Comparison of ENCODE assay signal across 7 cellular contexts in genomic region chr17:45132569-45133463, GRCh38. TPM values are rescaled to one million over a fixed set of nuclear protein-coding genes. Genes with fewer than 3 reads are reported as not detected.
A peak's percentile ranks its signal among the peaks of the same experiment; 100 is the strongest.
DNase-seq lines count a peak whose midpoint lies in the region; ATAC-seq and TF ChIP-seq lines count a peak whose summit lies in the region.

No MANE protein-coding gene starts in this region.

- peak overlapping the region; percentile 16 for H3K27ac Mint-ChIP-seq in activated naive CD8-positive, alpha-beta T cell

- DNase-seq in GM13976 (ENCODE audit: low spot score) (peak; percentile 96), SK-N-MC (ENCODE audit: low read depth, low spot score) (no peak), head of caudate nucleus (peak; percentile 50 to 91 (median 79)), osteoblast (ENCODE audit: insufficient read length, low spot score, missing footprints) (peak; percentile 99), upper lobe of left lung (peak; percentile 93 to 96)

- in situ Hi-C loops in GM13976 (cut with MboI; ENCODE audit: low sequenced_read_pairs, unreplicated experiment) = loop anchor here (10.0 kb wide), 1 partner anchor 62 kb away; no protein-coding TSS in a partner anchor

- H3K27me3 Mint-ChIP-seq in activated naive CD8-positive, alpha-beta T cell = no peaks in the 10 kb centered on the region

- peak overlapping the region; percentile 86 for H3K4me3 Mint-ChIP-seq in activated naive CD8-positive, alpha-beta T cell

- TF ChIP-seq POLR2A in upper lobe of left lung (IDR thresholded peaks at IDR 0.05) = peak in 3 of 4 donors; percentile 29 to 66 (median 42)

- peaks cover 28% of the 10 kb centered on the region for H3K4me1 ChIP-seq in osteoblast (ENCODE audit: insufficient read depth, low read length)
- H3K4me1 ChIP-seq in upper lobe of left lung = peaks cover 40 to 61% (median 45%) of the 10 kb centered on the region in 4 donors

- peaks cover 14% of the 10 kb centered on the region for H3K79me2 ChIP-seq in osteoblast (ENCODE audit: insufficient read depth, low read length)

- no peaks in the 10 kb centered on the region for H3K36me3 Mint-ChIP-seq in activated naive CD8-positive, alpha-beta T cell

- TF ChIP-seq CTCF in GM13976 (IDR thresholded peaks at IDR 0.05; ENCODE audit: borderline replicate concordance, control extremely low read depth, extremely low read depth, insufficient read depth, missing control alignments) (peak; percentile 94), LNCAP (IDR thresholded peaks at IDR 0.05) (peak; percentile 84), osteoblast (IDR thresholded peaks at IDR 0.05; ENCODE audit: extremely low read depth, low read depth, low read length) (peak; percentile 76), upper lobe of left lung (IDR thresholded peaks at IDR 0.05) (peak; percentile 85 to 96 (median 94))

- peak overlapping the region; percentile 94 for H3K4me3 ChIP-seq in SK-N-MC
- H3K4me3 ChIP-seq in osteoblast (ENCODE audit: insufficient read depth, low read length) = peak overlapping the region; percentile 93
- peak overlapping the region; percentile 67 to 93 (median 70) for H3K4me3 ChIP-seq in upper lobe of left lung

- H3K36me3 ChIP-seq in SK-N-MC (ENCODE audit: insufficient read depth, low read length) (no peaks in the 10 kb centered on the region), osteoblast (ENCODE audit: insufficient read depth, low read length) (no peaks in the 10 kb centered on the region), upper lobe of left lung (peaks cover 0 to 3% (median 0%) of the 10 kb centered on the region in 4 donors)

- H3K9me3 ChIP-seq in SK-N-MC (ENCODE audit: low read depth, low read length) (no peaks in the 10 kb centered on the region), osteoblast (ENCODE audit: low read depth, low read length) (no peaks in the 10 kb centered on the region), upper lobe of left lung (no peaks in the 10 kb centered on the region)

- H3K27me3 ChIP-seq in osteoblast (ENCODE audit: insufficient read depth, low read length) (no peaks in the 10 kb centered on the region), upper lobe of left lung (no peaks in the 10 kb centered on the region)

- H3K27ac ChIP-seq in SK-N-MC = no peak overlapping the region
- H3K27ac ChIP-seq in osteoblast (ENCODE audit: low read depth, low read length) = peak overlapping the region; percentile 83
- peak overlapping the region; percentile 88 to 99 (median 94) for H3K27ac ChIP-seq in upper lobe of left lung

- H2AFZ ChIP-seq in osteoblast (ENCODE audit: low read length) = peak overlapping the region; percentile 95

- no peaks in the 10 kb centered on the region for H3K9me3 Mint-ChIP-seq in activated naive CD8-positive, alpha-beta T cell (ENCODE audit: low read depth)

- intact Hi-C loops in head of caudate nucleus (cut with DNase I) = no loop called here

- peak overlapping the region; percentile 73 for H3K9ac ChIP-seq in SK-N-MC (ENCODE audit: insufficient read length)

- peak overlapping the region; percentile 100 for H3K4me2 ChIP-seq in osteoblast (ENCODE audit: insufficient read depth, low read length)

- 1 to 5% methylated on average over 13 to 27 of the region's 72 CpGs for WGBS in upper lobe of left lung, 2 donors

- H3K4me1 Mint-ChIP-seq in activated naive CD8-positive, alpha-beta T cell (ENCODE audit: low read depth) = peaks cover 23% of the 10 kb centered on the region

- no peaks in the 10 kb centered on the region for H4K20me1 ChIP-seq in osteoblast (ENCODE audit: insufficient read depth, low read length)

- no peak for TF ChIP-seq EP300 in upper lobe of left lung (IDR thresholded peaks at IDR 0.05)

- peak; percentile 85 to 88 for ATAC-seq in upper lobe of left lung (ENCODE audit: low FRiP score in 2 of 2)

RNA-seq across cellular contexts. Expression of gene PLCD3, which starts 0.5 kb away (rescaled TPM):
- total RNA-seq in osteoblast (31.5 and 47.7 TPM in 2 replicates), upper lobe of left lung (10 to 100 TPM; 24.2 to 65.6 (median 50.6) TPM)

RNA-seq across cellular contexts. Expression of gene ACBD4, which starts 2.7 kb away (rescaled TPM):
- total RNA-seq in osteoblast (4.7 and 6.2 TPM in 2 replicates), upper lobe of left lung (10 to 100 TPM in 5 of 6 donors, 1 to 10 TPM in 1; 9.7 to 68.1 (median 23.4) TPM)

RNA-seq across cellular contexts. Expression of gene HEXIM1, which starts 15.5 kb away (rescaled TPM):
- total RNA-seq in osteoblast (10.9 and 12.1 TPM in 2 replicates), upper lobe of left lung (10 to 100 TPM; 19.9 to 43.8 (median 32.3) TPM)

RNA-seq across cellular contexts. Expression of gene HEXIM2, which starts 28.9 kb away (rescaled TPM):
- total RNA-seq in osteoblast = 10.0 and 10.9 TPM in 2 replicates
- total RNA-seq in upper lobe of left lung = 10 to 100 TPM in 2 of 6 donors, 1 to 10 TPM in 4; 4.1 to 14.7 (median 9.3) TPM
